In the genomic region with DNA sequence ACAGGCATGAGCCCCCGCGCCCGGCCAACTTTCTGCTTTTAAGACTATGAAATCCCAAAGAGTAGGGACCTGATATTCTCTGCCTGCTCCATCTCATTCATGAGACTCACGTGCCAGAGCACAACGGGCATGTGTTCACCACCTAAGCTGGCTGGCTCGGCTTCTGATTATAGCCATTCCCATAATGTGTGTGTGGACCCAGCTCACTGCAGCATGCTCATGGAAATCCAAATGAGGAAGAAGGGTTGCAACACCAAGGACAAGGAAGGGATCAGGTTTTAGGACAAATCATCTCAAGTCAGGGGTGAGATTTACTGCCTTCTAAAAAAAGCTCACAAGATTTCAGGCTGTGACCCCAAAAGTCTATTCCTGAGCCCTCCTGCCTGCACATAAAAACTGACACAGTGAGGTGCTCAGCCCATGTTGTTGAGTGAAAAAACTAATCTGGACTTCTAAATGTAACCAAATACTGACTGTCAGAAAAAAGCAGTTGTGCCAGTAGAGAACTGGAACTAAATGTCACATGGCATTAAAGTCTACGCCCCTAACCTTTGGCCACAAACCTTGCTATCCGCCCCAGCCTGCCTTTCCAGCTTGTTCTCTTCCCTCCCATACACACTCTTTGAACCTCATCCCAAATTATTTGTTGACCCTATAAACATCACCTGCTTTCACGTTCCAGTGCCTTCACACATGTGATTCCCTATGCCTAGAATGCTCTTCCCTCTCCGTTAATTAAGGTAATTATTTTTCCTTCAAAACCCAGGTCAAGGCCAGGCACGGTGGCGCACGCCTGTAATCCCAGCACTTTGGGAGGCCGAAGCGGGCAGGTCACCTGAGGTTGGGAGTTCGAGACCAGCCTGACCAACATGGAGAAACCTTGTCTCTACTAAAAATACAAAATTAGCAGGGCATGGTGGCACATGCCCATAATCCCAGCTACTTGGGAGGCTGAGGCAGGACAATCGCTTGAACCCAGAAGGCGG, we compare ENCODE assay signal across 20 cellular contexts. TPM values are rescaled to one million over a fixed set of nuclear protein-coding genes. Genes with fewer than 3 reads are reported as not detected.
DNase-seq lines count a peak whose midpoint lies in the region; ATAC-seq and TF ChIP-seq lines count a peak whose summit lies in the region.
"Had no signal": no experiment of that assay in that cellular context is flagged by ENCODE, and none has a peak within 500 bp of the region (broad histone marks: within the 10 kb centered on the region; RNA-seq: fewer than 3 reads in every experiment).

No MANE protein-coding gene starts in this region.

- no peak overlapping the region for H3K9ac ChIP-seq in BLaER1 treated with 17β-estradiol and CSF1 and Interleukin-3, amounts not matched to agents 10 nM and 100 nM
- H3K9ac ChIP-seq in colonic mucosa (ENCODE audit: low read depth in 2 of 2, low read length in 2 of 2) = peak overlapping the region in 1 of 2 donors; percentile 21
- H3K9ac ChIP-seq in trophoblast cell (ENCODE audit: low read length) = no peak overlapping the region

- CTCF ChIA-PET in Calu3 (lab: Charles Lee) = no interaction called here
- CTCF ChIA-PET in CD4-positive, alpha-beta memory T cell (lab: Charles Lee; ENCODE audit: partially characterized antibody) = no interaction called here

- peak overlapping the region in 3 of 11 experiments; percentile 32 to 41 (median 35); a peak in 5 of 22 replicates for H3K27ac ChIP-seq in BLaER1 treated with 17β-estradiol and CSF1 and Interleukin-3, amounts not matched to agents 10 nM and 100 nM
- H3K27ac ChIP-seq in colonic mucosa (peak overlapping the region; percentile 61), trophoblast cell (ENCODE audit: low read depth, low read length) (peak overlapping the region; percentile 91)
- H3K27ac ChIP-seq in CD4-positive, alpha-beta memory T cell (ENCODE audit: low read depth, low read length) = no peak overlapping the region
- H3K27ac ChIP-seq: breast epithelium had no signal

- peak overlapping the region; percentile 76 for H2BK5ac ChIP-seq in trophoblast cell (ENCODE audit: low read depth, low read length, poor library complexity)

- no peaks in the 10 kb centered on the region for H3K79me2 ChIP-seq in trophoblast cell (ENCODE audit: control insufficient read depth, insufficient read depth, low read length, poor library complexity)

- H3K23ac ChIP-seq in trophoblast cell (ENCODE audit: low read length) = no peak overlapping the region

- DNase-seq in LNCaP clone FGC (ENCODE audit: low read depth) = peak; percentile 33
- DNase-seq in colonic mucosa = peak; percentile 80
- DNase-seq in trophoblast cell = peak; percentile 50 to 73
- no peak for DNase-seq in Calu3
- no peak for DNase-seq in CD4-positive, alpha-beta memory T cell
- no peak for DNase-seq in HCEC 1CT
- DNase-seq: activated CD8-positive, alpha-beta T cell treated with anti-CD3 and anti-CD28 coated beads for 36 hours; activated naive CD8-positive, alpha-beta T cell treated with anti-CD3 and anti-CD28 coated beads, Interleukin-2, amount 10 ng/mL, durations not matched to agents 7 days and 5 days; dorsolateral prefrontal cortex; esophagus squamous epithelium; GF-D8; kidney; NCI-H2081 treated with DMSO at 0.1 percent for 48 hours; pancreas; stimulated activated CD4-positive, alpha-beta T cell treated with anti-CD3 and anti-CD28 coated beads, Interleukin-12 subunit alpha, Interleukin-12 subunit beta, amount 100 ng/mL, for 4 hours had no signal

- no peak overlapping the region for H2AFZ ChIP-seq in trophoblast cell (ENCODE audit: insufficient read depth, low read length, poor library complexity)

- no peak overlapping the region for H3K18ac ChIP-seq in trophoblast cell (ENCODE audit: low read length)

- H3K36me3 ChIP-seq in BLaER1 treated with 17β-estradiol and CSF1 and Interleukin-3, amounts not matched to agents 10 nM and 100 nM = no peaks in the 10 kb centered on the region
- no peaks in the 10 kb centered on the region for H3K36me3 ChIP-seq in colonic mucosa
- no peaks in the 10 kb centered on the region for H3K36me3 ChIP-seq in trophoblast cell (ENCODE audit: control insufficient read depth in 1 of 2, insufficient read depth in 2 of 2, low read length in 2 of 2)
- H3K36me3 ChIP-seq in CD4-positive, alpha-beta memory T cell (ENCODE audit: insufficient read depth, low read length) = no peaks in the 10 kb centered on the region
- H3K36me3 ChIP-seq: breast epithelium, esophagus squamous epithelium, pancreas had no signal

- no peak overlapping the region for H3K14ac ChIP-seq in trophoblast cell (ENCODE audit: low read length)

- peaks cover 30% of the 10 kb centered on the region for H3K4me1 Mint-ChIP-seq in Calu3 (ENCODE audit: low read depth, unreplicated experiment)
- peaks cover 7 to 22% (median 11%) of the 10 kb centered on the region in 4 donors for H3K4me1 Mint-ChIP-seq in CD4-positive, alpha-beta memory T cell

- no peak for ATAC-seq in GM19328 (IDR thresholded peaks at IDR 0.05; ENCODE audit: unreplicated experiment)
- ATAC-seq: activated CD8-positive, alpha-beta T cell treated with anti-CD3 and anti-CD28 coated beads for 36 hours; stimulated activated memory B cell treated with anti-CD40 and anti-IgM and Interleukin-4, amounts not matched to agents 10 μg/mL and 1 μg/mL and 100 μg/mL, for 72 hours had no signal

- peaks cover 11% of the 10 kb centered on the region for H3K36me3 Mint-ChIP-seq in Calu3 (ENCODE audit: insufficient read depth, unreplicated experiment)
- no peaks in the 10 kb centered on the region for H3K36me3 Mint-ChIP-seq in CD4-positive, alpha-beta memory T cell
- H3K36me3 Mint-ChIP-seq: activated naive CD8-positive, alpha-beta T cell treated with anti-CD3 and anti-CD28 coated beads, Interleukin-2, amount 10 ng/mL, durations not matched to agents 7 days and 5 days; stimulated activated memory B cell treated with anti-CD40 and anti-IgM and Interleukin-4, amounts not matched to agents 10 μg/mL and 1 μg/mL and 100 μg/mL, for 72 hours had no signal

- no peaks in the 10 kb centered on the region for H3K27me3 ChIP-seq in BLaER1 treated with 17β-estradiol and CSF1 and Interleukin-3, amounts not matched to agents 10 nM and 100 nM
- no peaks in the 10 kb centered on the region for H3K27me3 ChIP-seq in colonic mucosa
- H3K27me3 ChIP-seq in trophoblast cell (ENCODE audit: insufficient read depth, low read length) = no peaks in the 10 kb centered on the region
- no peaks in the 10 kb centered on the region for H3K27me3 ChIP-seq in CD4-positive, alpha-beta memory T cell (ENCODE audit: insufficient read depth, low read length)
- H3K27me3 ChIP-seq: breast epithelium, dorsolateral prefrontal cortex, esophagus squamous epithelium, pancreas had no signal

- H3K9me3 Mint-ChIP-seq in Calu3 (ENCODE audit: low read depth, unreplicated experiment) = no peaks in the 10 kb centered on the region
- H3K9me3 Mint-ChIP-seq in CD4-positive, alpha-beta memory T cell = no peaks in the 10 kb centered on the region
- H3K9me3 Mint-ChIP-seq: activated CD8-positive, alpha-beta T cell treated with anti-CD3 and anti-CD28 coated beads for 36 hours; activated naive CD8-positive, alpha-beta T cell treated with anti-CD3 and anti-CD28 coated beads, Interleukin-2, amount 10 ng/mL, durations not matched to agents 7 days and 5 days; stimulated activated memory B cell treated with anti-CD40 and anti-IgM and Interleukin-4, amounts not matched to agents 10 μg/mL and 1 μg/mL and 100 μg/mL, for 72 hours; T-helper 1 cell treated with Interleukin-12 subunit alpha and Interleukin-12 subunit beta and Interleukin-4 antibody, amounts not matched to agents 30 μg/mL and 1 μg/mL, for 36 hours had no signal

- H3K4me2 ChIP-seq in BLaER1 treated with 17β-estradiol and CSF1 and Interleukin-3, amounts not matched to agents 10 nM and 100 nM = peak overlapping the region in 6 of 11 experiments; percentile 22 to 81 (median 52); a peak in 11 of 22 replicates
- no peak overlapping the region for H3K4me2 ChIP-seq in trophoblast cell (ENCODE audit: low read length)

- no peak overlapping the region for H3K27ac Mint-ChIP-seq in Calu3 (ENCODE audit: unreplicated experiment)
- peak overlapping the region in 1 of 7 donors; percentile 42 for H3K27ac Mint-ChIP-seq in CD4-positive, alpha-beta memory T cell
- H3K27ac Mint-ChIP-seq: activated CD8-positive, alpha-beta T cell treated with anti-CD3 and anti-CD28 coated beads for 36 hours; activated naive CD8-positive, alpha-beta T cell treated with anti-CD3 and anti-CD28 coated beads, Interleukin-2, amount 10 ng/mL, durations not matched to agents 7 days and 5 days; stimulated activated memory B cell treated with anti-CD40 and anti-IgM and Interleukin-4, amounts not matched to agents 10 μg/mL and 1 μg/mL and 100 μg/mL, for 72 hours; T-helper 1 cell treated with Interleukin-12 subunit alpha and Interleukin-12 subunit beta and Interleukin-4 antibody, amounts not matched to agents 30 μg/mL and 1 μg/mL, for 36 hours had no signal

- H2BK12ac ChIP-seq in trophoblast cell (ENCODE audit: low read length) = peak overlapping the region; percentile 37

- BruUV-seq in Calu3 (replicated peaks; lab: Mats Ljungman, UMichigan) = no TSS peak

- peak overlapping the region; percentile 59 for H2AK5ac ChIP-seq in trophoblast cell (ENCODE audit: low read length)

- peaks cover 12 to 43% (median 31%) of the 10 kb centered on the region in 10 experiments for H3K4me1 ChIP-seq in BLaER1 treated with 17β-estradiol and CSF1 and Interleukin-3, amounts not matched to agents 10 nM and 100 nM
- H3K4me1 ChIP-seq in colonic mucosa (peaks cover 16% of the 10 kb centered on the region), trophoblast cell (ENCODE audit: control insufficient read depth in 1 of 2, insufficient read depth in 2 of 2, low read length in 2 of 2) (peaks cover 13 to 20% of the 10 kb centered on the region in 2 experiments)
- peaks cover 6% of the 10 kb centered on the region for H3K4me1 ChIP-seq in CD4-positive, alpha-beta memory T cell (ENCODE audit: insufficient read depth, low read length)
- H3K4me1 ChIP-seq: breast epithelium had no signal

- H4K91ac ChIP-seq in trophoblast cell (ENCODE audit: low read depth, low read length) = peak overlapping the region; percentile 30

- H4K12ac ChIP-seq in trophoblast cell (ENCODE audit: low read depth, low read length) = no peak overlapping the region

- TF ChIP-seq CTCF in LNCaP clone FGC (IDR thresholded peaks at IDR 0.05; ENCODE audit: control insufficient read depth, extremely low read depth, insufficient read depth) (no peak), colonic mucosa (IDR thresholded peaks at IDR 0.05) (no peak), Calu3 (IDR thresholded peaks at IDR 0.05; ENCODE audit: unreplicated experiment) (no peak)

- peaks cover 8% of the 10 kb centered on the region for H3K79me1 ChIP-seq in trophoblast cell (ENCODE audit: low read length)

- no peak overlapping the region for H3K4me3 ChIP-seq in BLaER1 treated with 17β-estradiol and CSF1 and Interleukin-3, amounts not matched to agents 10 nM and 100 nM
- H3K4me3 ChIP-seq in LNCaP clone FGC (ENCODE audit: low read depth, low read length) (no peak overlapping the region), colonic mucosa (no peak overlapping the region), trophoblast cell (ENCODE audit: low read depth, low read length) (no peak overlapping the region)
- H3K4me3 ChIP-seq in CD4-positive, alpha-beta memory T cell (ENCODE audit: low read length in 2 of 2) = no peak overlapping the region
- H3K4me3 ChIP-seq: breast epithelium, dorsolateral prefrontal cortex, esophagus squamous epithelium, pancreas had no signal

- H3K9me3 ChIP-seq in BLaER1 treated with 17β-estradiol and CSF1 and Interleukin-3, amounts not matched to agents 10 nM and 100 nM (replicated peaks in 1 of 11) = peaks cover 0 to 2% (median 0%) of the 10 kb centered on the region in 11 experiments; a peak in 1 of 22 replicates
- H3K9me3 ChIP-seq in colonic mucosa (no peaks in the 10 kb centered on the region), trophoblast cell (ENCODE audit: insufficient read depth, low read depth, low read length) (no peaks in the 10 kb centered on the region)
- no peaks in the 10 kb centered on the region for H3K9me3 ChIP-seq in CD4-positive, alpha-beta memory T cell (ENCODE audit: control insufficient read depth in 1 of 2, low read length in 2 of 2)
- H3K9me3 ChIP-seq: breast epithelium, esophagus squamous epithelium, pancreas had no signal

- WGBS in trophoblast cell (ENCODE audit: extremely low coverage, insufficient coverage, insufficient read length) = no CpG with 5 or more reads among the region's 18 CpGs

- H3K4me3 Mint-ChIP-seq in Calu3 (ENCODE audit: low read depth, unreplicated experiment) = no peak overlapping the region
- H3K4me3 Mint-ChIP-seq in CD4-positive, alpha-beta memory T cell = no peak overlapping the region
- H3K4me3 Mint-ChIP-seq: activated CD8-positive, alpha-beta T cell treated with anti-CD3 and anti-CD28 coated beads for 36 hours; activated naive CD8-positive, alpha-beta T cell treated with anti-CD3 and anti-CD28 coated beads, Interleukin-2, amount 10 ng/mL, durations not matched to agents 7 days and 5 days; stimulated activated memory B cell treated with anti-CD40 and anti-IgM and Interleukin-4, amounts not matched to agents 10 μg/mL and 1 μg/mL and 100 μg/mL, for 72 hours; T-helper 1 cell treated with Interleukin-12 subunit alpha and Interleukin-12 subunit beta and Interleukin-4 antibody, amounts not matched to agents 30 μg/mL and 1 μg/mL, for 36 hours had no signal

- POLR2A ChIA-PET in CD4-positive, alpha-beta memory T cell (lab: Charles Lee; ENCODE audit: partially characterized antibody) = interaction anchor here (1.6 kb wide), 1 partner anchor 19 kb away, joined by 4 read pairs; the partner anchor contains the start of gene ZYG11B

- H3K27me3 Mint-ChIP-seq in Calu3 (ENCODE audit: unreplicated experiment) = no peaks in the 10 kb centered on the region
- H3K27me3 Mint-ChIP-seq in CD4-positive, alpha-beta memory T cell = peaks cover 0 to 2% of the 10 kb centered on the region in 2 donors
- H3K27me3 Mint-ChIP-seq: activated CD8-positive, alpha-beta T cell treated with anti-CD3 and anti-CD28 coated beads for 36 hours; stimulated activated memory B cell treated with anti-CD40 and anti-IgM and Interleukin-4, amounts not matched to agents 10 μg/mL and 1 μg/mL and 100 μg/mL, for 72 hours had no signal

- intact Hi-C loops in colonic mucosa (cut with DNase I) (loop anchor here (10.0 kb wide), 1 partner anchor 478 kb away; no protein-coding TSS in a partner anchor), Calu3 (cut with micrococcal nuclease; ENCODE audit: unreplicated experiment) (no loop called here)
- intact Hi-C loops in CD4-positive, alpha-beta memory T cell (cut with micrococcal nuclease) = no loop called here

- H4K8ac ChIP-seq in trophoblast cell (ENCODE audit: low read depth, low read length) = no peak overlapping the region

- no peaks in the 10 kb centered on the region for H4K20me1 ChIP-seq in BLaER1 treated with 17β-estradiol and CSF1 and Interleukin-3, amounts not matched to agents 10 nM and 100 nM

- peak overlapping the region; percentile 68 for H2BK120ac ChIP-seq in trophoblast cell (ENCODE audit: insufficient read depth, low read length, poor library complexity)

- no peak overlapping the region for H3K4ac ChIP-seq in trophoblast cell (ENCODE audit: low read depth, low read length)

RNA-seq across cellular contexts. Expression of gene COA7, which starts 9.1 kb away (rescaled TPM):
- total RNA-seq in colonic mucosa (10 to 100 TPM; 14.8 to 23.8 TPM), Calu3 (2022) (42.4 and 43.0 TPM in 2 replicates)
- 7.9 TPM in 2 replicates for polyA plus RNA-seq in trophoblast cell (2013)
- 1 to 10 TPM; 2.9 to 3.9 TPM for total RNA-seq in CD4-positive, alpha-beta memory T cell
- polyA plus RNA-seq in CD4-positive, alpha-beta memory T cell = 1 to 10 TPM; 2.3 to 5.3 TPM

RNA-seq across cellular contexts. Expression of gene ZYG11B, which starts 19.0 kb away (rescaled TPM):
- total RNA-seq in colonic mucosa = 10 to 100 TPM; 20.5 to 26.6 TPM
- 11.4 and 11.6 TPM in 2 replicates for polyA plus RNA-seq in trophoblast cell (2013)
- total RNA-seq in Calu3 (2022) = 14.2 and 14.8 TPM in 2 replicates
- 10 to 100 TPM; 21.7 to 23.1 TPM for total RNA-seq in CD4-positive, alpha-beta memory T cell
- polyA plus RNA-seq in CD4-positive, alpha-beta memory T cell = 10 to 100 TPM in 1 of 2 donors, 1 to 10 TPM in 1; 6.1 to 17.2 TPM

Comparison
In these comparisons a context has a peak if more than half of its experiments do, and no peak if none do; other contexts are left out.
1. DNase-seq: peak in LNCaP clone FGC (single experiment), colonic mucosa (single experiment) and trophoblast cell (2 of 2); none in Calu3 (single experiment), CD4-positive, alpha-beta memory T cell (0 of 5) and HCEC 1CT (single experiment).